In the genomic region with DNA sequence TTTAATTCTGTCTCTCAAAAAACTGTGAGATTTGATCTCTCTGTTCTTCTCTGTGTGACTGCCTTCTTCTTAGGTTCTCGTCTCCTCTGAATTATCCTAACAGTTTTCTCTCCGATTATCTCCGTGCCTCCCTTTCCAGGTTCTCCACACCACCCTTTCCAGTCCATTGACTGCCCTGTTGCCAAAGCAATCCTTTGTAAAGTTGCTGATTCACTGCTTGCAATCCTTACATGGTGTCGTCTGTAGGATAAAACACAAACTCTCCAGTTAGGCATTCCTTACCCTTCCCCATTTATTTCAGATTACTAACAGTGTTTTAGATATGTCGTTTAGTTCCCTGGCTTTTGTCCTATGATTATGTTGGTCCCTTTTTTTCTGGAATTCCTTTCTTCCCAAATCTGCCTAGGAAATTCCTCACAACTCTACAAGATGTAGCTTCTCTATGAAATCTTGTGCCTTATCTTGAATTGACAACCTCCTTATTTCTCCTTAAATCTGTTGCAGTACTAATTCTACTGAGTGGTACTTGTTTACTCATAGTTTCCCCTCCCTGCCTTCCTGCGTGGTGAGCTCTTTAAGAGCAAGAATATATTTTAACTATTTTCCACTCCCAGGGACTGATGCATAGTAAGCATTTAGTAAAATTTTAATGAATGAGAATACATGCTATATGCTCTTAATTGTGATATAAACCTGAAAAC, we compare ENCODE assay signal across 20 cellular contexts. TPM values are rescaled to one million over a fixed set of nuclear protein-coding genes. Genes with fewer than 3 reads are reported as not detected.
DNase-seq lines count a peak whose midpoint lies in the region; ATAC-seq lines count a peak whose summit lies in the region.
"Had no signal": no experiment of that assay in that cellular context is flagged by ENCODE, and none has a peak within 500 bp of the region (broad histone marks: within the 10 kb centered on the region; RNA-seq: fewer than 3 reads in every experiment).

No MANE protein-coding gene starts in this region.

- H3K9me3 Mint-ChIP-seq in T-cell, result no peaks in the 10 kb centered on the region
- H3K9me3 Mint-ChIP-seq: naive B cell, type B pancreatic cell had no signal

- H3K4me1 Mint-ChIP-seq in T-cell, result peaks cover under 1 to 9% (median 8%) of the 10 kb centered on the region in 3 donors
- H3K4me1 Mint-ChIP-seq: naive B cell had no signal

- no peaks in the 10 kb centered on the region for H3K27me3 Mint-ChIP-seq in T-cell
- H3K27me3 Mint-ChIP-seq: naive B cell, type B pancreatic cell had no signal

- H3K27me3 ChIP-seq in adipocyte (replicated peaks; ENCODE audit: control insufficient read depth, insufficient read depth, low read length), result no peaks in the 10 kb centered on the region
- H3K27me3 ChIP-seq: hepatocyte had no signal

- no peak overlapping the region for H3K4me3 Mint-ChIP-seq in T-cell
- H3K4me3 Mint-ChIP-seq: naive B cell, type B pancreatic cell had no signal

- H3K9me3 ChIP-seq in adipocyte (ENCODE audit: control insufficient read depth, low read length), result no peaks in the 10 kb centered on the region

- no peak overlapping the region for H3K9ac ChIP-seq in adipocyte (ENCODE audit: low read length)

- peaks cover 32% of the 10 kb centered on the region for H3K36me3 Mint-ChIP-seq in T-cell

- H3K4me3 ChIP-seq in adipocyte (ENCODE audit: low read length), result no peak overlapping the region
- H3K4me3 ChIP-seq: coronary artery, hepatocyte had no signal

- no peak overlapping the region for H3K27ac Mint-ChIP-seq in T-cell
- H3K27ac Mint-ChIP-seq: naive B cell, type B pancreatic cell had no signal

- intact Hi-C loops in posterior cingulate gyrus (cut with DNase I), result no loop called here

- POLR2A ChIA-PET in T-cell (lab: Charles Lee), result interaction anchor here in 1 of 2 donors (0.6 kb wide), 2 partner anchors 15 to 48 kb away, joined by 3 to 4 read pairs; no protein-coding TSS in a partner anchor

- CTCF ChIA-PET in T-cell (lab: Charles Lee), result no interaction called here

- ATAC-seq in T-cell (replicated peaks in 1 of 4) (no peak), GM18907 (IDR thresholded peaks at IDR 0.05; ENCODE audit: unreplicated experiment) (no peak)

- H3K36me3 ChIP-seq in adipocyte (ENCODE audit: control insufficient read depth, insufficient read depth, low read length, severe bottlenecking), result peaks cover 83% of the 10 kb centered on the region

- DNase-seq in stimulated activated CD4-positive, alpha-beta T cell treated with anti-CD3 and anti-CD28 coated beads, Interleukin-15, amount 100 ng/mL, for 24 hours, result peak; percentile 17
- DNase-seq in stimulated activated CD4-positive, alpha-beta T cell treated with anti-CD3 and anti-CD28 coated beads, Interleukin-12 subunit alpha, Interleukin-12 subunit beta, amount 100 ng/mL, for 4 hours, result no peak
- DNase-seq in adipocyte (ENCODE audit: low read depth) (peak; percentile 34), left kidney (ENCODE audit: low read depth, low spot score) (peak; percentile 24), posterior cingulate gyrus (no peak), T-cell (no peak), hippocampal formation (lab: John Stamatoyannopoulos, UW) (no peak)
- DNase-seq: activated CD4-positive, CD25-positive, alpha-beta regulatory T cell treated with anti-CD3 and anti-CD28 coated beads, Interleukin-2, amount 50 U/mL, for 72 hours; AML-193; amygdala; erythroblast; naive B cell; NCI-H2081; NCI-H774; retina; stimulated activated CD4-positive, alpha-beta T cell treated with anti-CD3 and anti-CD28 coated beads, Interleukin-2, amount 100 ng/mL, for 48 hours had no signal

- H3K4me1 ChIP-seq in adipocyte (ENCODE audit: control insufficient read depth, insufficient read depth, low read length), result peaks cover 12% of the 10 kb centered on the region

RNA-seq across cellular contexts. Expression of gene RCOR3, which starts 22.3 kb away (rescaled TPM):
- total RNA-seq in T-cell, result 10 to 100 TPM; 58.2 to 72.4 (median 62.2) TPM

RNA-seq across cellular contexts. Expression of gene TRAF5, which starts 45.2 kb away (rescaled TPM):
- 10 to 100 TPM; 49.5 to 64.5 (median 57.2) TPM for total RNA-seq in T-cell

Comparison
In these comparisons a context has a peak if more than half of its experiments do, and no peak if none do; other contexts are left out.
1. DNase-seq: peak in stimulated activated CD4-positive, alpha-beta T cell treated with anti-CD3 and anti-CD28 coated beads, Interleukin-15, amount 100 ng/mL, for 24 hours (single experiment), adipocyte (single experiment) and left kidney (single experiment); none in stimulated activated CD4-positive, alpha-beta T cell treated with anti-CD3 and anti-CD28 coated beads, Interleukin-12 subunit alpha, Interleukin-12 subunit beta, amount 100 ng/mL, for 4 hours (single experiment), posterior cingulate gyrus (0 of 10), T-cell (0 of 34) and hippocampal formation (0 of 2).